Comparison of ENCODE assay signal across 17 cellular contexts in genomic region chr2:46923011-46923669, GRCh38. TPM values are rescaled to one million over a fixed set of nuclear protein-coding genes. Genes with fewer than 3 reads are reported as not detected.
A peak's percentile ranks its signal among the peaks of the same experiment; 100 is the strongest.
DNase-seq lines count a peak whose midpoint lies in the region; ATAC-seq and TF ChIP-seq lines count a peak whose summit lies in the region.
"Had no signal": no experiment of that assay in that cellular context is flagged by ENCODE, and none has a peak within 500 bp of the region (broad histone marks: within the 10 kb centered on the region; RNA-seq: fewer than 3 reads in every experiment).

No MANE protein-coding gene starts in this region.

- peak; percentile 74 for DNase-seq in EL
- peak; percentile 90 for DNase-seq in HS-5 (ENCODE audit: low read depth)
- peak; percentile 57 for DNase-seq in mammary epithelial cell
- DNase-seq in naive thymus-derived CD4-positive, alpha-beta T cell: no peak
- DNase-seq in mesenteric fat pad (ENCODE audit: low spot score): no peak
- DNase-seq in nephron progenitor cell: no peak
- DNase-seq in DMS 273 treated with DMSO at 0.1 percent for 48 hours (lab: John Stamatoyannopoulos, UW): no peak
- DNase-seq: activated CD4-positive, alpha-beta T cell treated with anti-CD3 and anti-CD28 coated beads, Interleukin-2, amount 50 U/mL, for 48 hours; DMS53; heart right ventricle; kidney; NCI-H1048; stimulated activated CD4-positive, alpha-beta T cell treated with anti-CD3 and anti-CD28 coated beads, Interleukin-2, amount 100 ng/mL, for 48 hours had no signal

- H3K27ac Mint-ChIP-seq in naive thymus-derived CD4-positive, alpha-beta T cell: peak overlapping the region in 5 of 9 donors; percentile 38 to 70 (median 65)
- H3K27ac Mint-ChIP-seq in nephron progenitor cell: no peak overlapping the region
- H3K27ac Mint-ChIP-seq: activated T-helper 2 cell treated with anti-CD3 and anti-CD28 coated beads, Interferon-gamma antibody, Interleukin-2, Interleukin-4, amounts not matched to agents 10 μg/mL and 5 μg/mL and 100 μg/mL, durations not matched to agents 14 hours and 24 hours and 36 hours; mesothelial cell of epicardium had no signal

- no peak for ATAC-seq in naive thymus-derived CD4-positive, alpha-beta T cell
- ATAC-seq: heart right ventricle, sciatic nerve had no signal

- H3K79me2 ChIP-seq in mammary epithelial cell (ENCODE audit: insufficient read depth, low read length): peaks cover 4% of the 10 kb centered on the region

- peaks cover 4 to 36% (median 30%) of the 10 kb centered on the region in 7 donors for H3K4me1 Mint-ChIP-seq in naive thymus-derived CD4-positive, alpha-beta T cell
- H3K4me1 Mint-ChIP-seq in nephron progenitor cell: peaks cover 3% of the 10 kb centered on the region
- H3K4me1 Mint-ChIP-seq: mesothelial cell of epicardium had no signal

- no peak overlapping the region for H3K4me2 ChIP-seq in mammary epithelial cell (ENCODE audit: insufficient read depth, low read depth, low read length)

- no peaks in the 10 kb centered on the region for H3K27me3 ChIP-seq in mammary epithelial cell (ENCODE audit: insufficient read depth, low read length)
- no peaks in the 10 kb centered on the region for H3K27me3 ChIP-seq in naive thymus-derived CD4-positive, alpha-beta T cell (ENCODE audit: control insufficient read depth in 2 of 2, insufficient read depth in 2 of 2, low read length in 2 of 2)
- H3K27me3 ChIP-seq: BLaER1, heart right ventricle had no signal

- H3K4me3 Mint-ChIP-seq in naive thymus-derived CD4-positive, alpha-beta T cell: peak overlapping the region in 4 of 10 donors; percentile 9 to 49 (median 39)
- H3K4me3 Mint-ChIP-seq in nephron progenitor cell: no peak overlapping the region
- H3K4me3 Mint-ChIP-seq: mesothelial cell of epicardium had no signal

- peaks cover 8 to 14% (median 13%) of the 10 kb centered on the region in 5 donors for H3K36me3 Mint-ChIP-seq in naive thymus-derived CD4-positive, alpha-beta T cell
- H3K36me3 Mint-ChIP-seq in nephron progenitor cell (ENCODE audit: low read depth): peaks cover 27% of the 10 kb centered on the region

- no peak overlapping the region for H3K4me3 ChIP-seq in mammary epithelial cell (replicated peaks in 1 of 3; ENCODE audit: insufficient read depth in 1 of 3, low read depth in 2 of 3, low read length in 3 of 3)
- no peak overlapping the region for H3K4me3 ChIP-seq in naive thymus-derived CD4-positive, alpha-beta T cell (ENCODE audit: low read length)
- H3K4me3 ChIP-seq: BLaER1, heart right ventricle had no signal

- in situ Hi-C loops in mammary epithelial cell (cut with MboI; ENCODE audit: low sequenced_read_pairs in 2 of 2): no loop called here

- BruUV-seq in mammary epithelial cell (replicated peaks; lab: Mats Ljungman, UMichigan): no TSS peak

- H3K9me3 ChIP-seq in mammary epithelial cell (replicated peaks; ENCODE audit: insufficient read depth, low read length): peaks cover 9% of the 10 kb centered on the region
- no peaks in the 10 kb centered on the region for H3K9me3 ChIP-seq in naive thymus-derived CD4-positive, alpha-beta T cell (ENCODE audit: control insufficient read depth in 2 of 3, low read length in 3 of 3)

- H3K27me3 Mint-ChIP-seq in naive thymus-derived CD4-positive, alpha-beta T cell: no peaks in the 10 kb centered on the region
- H3K27me3 Mint-ChIP-seq in nephron progenitor cell (ENCODE audit: low read depth, poor library complexity): peaks cover 3% of the 10 kb centered on the region

- 100% methylated on average over 1 of the region's 1 CpG for WGBS in mammary epithelial cell (ENCODE audit: low coverage, missing lambda C conversion rate)

- TF ChIP-seq CTCF in mammary epithelial cell (conservative IDR thresholded peaks at IDR 0.05 in 1 of 2, IDR thresholded peaks at IDR 0.05 in 1 of 2; ENCODE audit: extremely low read depth in 1 of 2, insufficient read depth in 1 of 2, low read depth in 1 of 2, low read length in 2 of 2) (no peak), nephron progenitor cell (IDR thresholded peaks at IDR 0.05) (no peak)

- CTCF ChIA-PET in mammary epithelial cell (lab: Charles Lee; ENCODE audit: low non-redundant PET): no interaction called here
- CTCF ChIA-PET in naive thymus-derived CD4-positive, alpha-beta T cell (lab: Charles Lee): no interaction called here

- peaks cover 7% of the 10 kb centered on the region for H3K4me1 ChIP-seq in mammary epithelial cell (ENCODE audit: insufficient read depth, low read length)
- H3K4me1 ChIP-seq in naive thymus-derived CD4-positive, alpha-beta T cell (ENCODE audit: control insufficient read depth in 2 of 2, insufficient read depth in 2 of 2, low read length in 2 of 2): peaks cover 0 to 5% of the 10 kb centered on the region in 2 donors

- dilution Hi-C loops in mammary epithelial cell (cut with HindIII; ENCODE audit: low sequenced_read_pairs): no loop called here

- no peak overlapping the region for H3K9ac ChIP-seq in mammary epithelial cell (ENCODE audit: insufficient read depth, low read length)
- H3K9ac ChIP-seq: BLaER1 had no signal

- intact Hi-C loops in mammary epithelial cell (cut with micrococcal nuclease): no loop called here
- intact Hi-C loops in naive thymus-derived CD4-positive, alpha-beta T cell (cut with micrococcal nuclease): no loop called here

- no peak overlapping the region for H2AFZ ChIP-seq in mammary epithelial cell (ENCODE audit: low read depth, low read length)

- POLR2A ChIA-PET in naive thymus-derived CD4-positive, alpha-beta T cell (lab: Charles Lee): no interaction called here

- H4K20me1 ChIP-seq in mammary epithelial cell (ENCODE audit: insufficient read depth, low read length): no peaks in the 10 kb centered on the region
- H4K20me1 ChIP-seq: BLaER1 had no signal

- no peak overlapping the region for H3K27ac ChIP-seq in mammary epithelial cell (ENCODE audit: insufficient read depth, low read depth, low read length)
- peak overlapping the region; percentile 20 for H3K27ac ChIP-seq in naive thymus-derived CD4-positive, alpha-beta T cell (ENCODE audit: low read depth, low read length)
- H3K27ac ChIP-seq: BLaER1, heart right ventricle had no signal

- no peaks in the 10 kb centered on the region for H3K36me3 ChIP-seq in mammary epithelial cell (ENCODE audit: insufficient read depth, low read length)
- H3K36me3 ChIP-seq in naive thymus-derived CD4-positive, alpha-beta T cell (ENCODE audit: control insufficient read depth in 2 of 3, insufficient read depth in 3 of 3, low read length in 3 of 3): no peaks in the 10 kb centered on the region
- H3K36me3 ChIP-seq: heart right ventricle had no signal

- peaks cover 3 to 17% (median 11%) of the 10 kb centered on the region in 11 donors for H3K9me3 Mint-ChIP-seq in naive thymus-derived CD4-positive, alpha-beta T cell
- H3K9me3 Mint-ChIP-seq in nephron progenitor cell: peaks cover 26% of the 10 kb centered on the region

RNA-seq across cellular contexts. Expression of gene MCFD2, which starts 7.5 kb away (rescaled TPM):
- total RNA-seq in mammary epithelial cell: 10 to 100 TPM; 77.7 to 89.2 TPM
- 66.6 TPM for polyA plus RNA-seq in mammary epithelial cell
- polyA minus RNA-seq in mammary epithelial cell: 48.8 TPM
- total RNA-seq in naive thymus-derived CD4-positive, alpha-beta T cell: 10 to 100 TPM; 28.4 to 50.4 (median 47.6) TPM
- 10 to 100 TPM; 28.8 to 32.2 TPM for polyA plus RNA-seq in naive thymus-derived CD4-positive, alpha-beta T cell
- total RNA-seq in mesenteric fat pad: 104 TPM

RNA-seq across cellular contexts. Expression of gene TTC7A, which starts 17.9 kb away (rescaled TPM):
- total RNA-seq in mammary epithelial cell: 10 to 100 TPM; 26.3 to 32.5 TPM
- polyA plus RNA-seq in mammary epithelial cell: 22.8 TPM
- 72.9 TPM for polyA minus RNA-seq in mammary epithelial cell
- 10 to 100 TPM; 35.6 to 93.5 (median 43.6) TPM for total RNA-seq in naive thymus-derived CD4-positive, alpha-beta T cell
- polyA plus RNA-seq in naive thymus-derived CD4-positive, alpha-beta T cell: 10 to 100 TPM in 1 of 2 donors, 1 to 10 TPM in 1; 6.7 to 13.9 TPM
- 35.5 TPM for total RNA-seq in mesenteric fat pad

Comparison
In these comparisons a context has a peak if more than half of its experiments do, and no peak if none do; other contexts are left out.
1. DNase-seq: peak in EL (single experiment), HS-5 (single experiment) and mammary epithelial cell (single experiment); none in naive thymus-derived CD4-positive, alpha-beta T cell (0 of 9), mesenteric fat pad (single experiment), nephron progenitor cell (single experiment) and DMS 273 treated with DMSO at 0.1 percent for 48 hours (single experiment).